In genomic region chr18:44885507-44885906, GRCh38 we compare ENCODE assay signal across 27 cellular contexts.
"Had no signal": no experiment of that assay in that cellular context is flagged by ENCODE, and none has a peak within 500 bp of the region (broad histone marks: within the 10 kb centered on the region; RNA-seq: fewer than 3 reads in every experiment).

No MANE protein-coding gene starts in this region.

- ATAC-seq: activated CD4-positive, CD25-positive, alpha-beta regulatory T cell treated with anti-CD3 and anti-CD28 coated beads, Interleukin-2, amount 50 U/mL, for 24 hours; activated CD8-positive, alpha-beta T cell treated with anti-CD3 and anti-CD28 coated beads for 36 hours; activated T-cell treated with anti-CD3 and anti-CD28 coated beads, Interleukin-2, amount 50 U/mL, for 72 hours had no signal

- H3K27ac ChIP-seq: adrenal gland, breast epithelium, Peyer's patch, RWPE1, SJCRH30, VCaP had no signal

- H3K9me3 ChIP-seq: adrenal gland, breast epithelium, Peyer's patch, SJCRH30, SK-N-SH had no signal

- H3K4me1 ChIP-seq: adrenal gland, breast epithelium, SJCRH30 had no signal

- H3K36me3 ChIP-seq: adrenal gland, breast epithelium, Peyer's patch, SJCRH30 had no signal

- H3K27me3 ChIP-seq: adrenal gland, breast epithelium, Peyer's patch, SJCRH30 had no signal

- H3K4me3 ChIP-seq: adrenal gland, breast epithelium, Peyer's patch, SJCRH30 had no signal

- DNase-seq: activated CD4-positive, alpha-beta T cell treated with anti-CD3 and anti-CD28 coated beads for 4 hours; activated CD8-positive, alpha-beta memory T cell treated with anti-CD3 and anti-CD28 coated beads, Interleukin-2, amount 50 U/mL, for 4 hours; activated CD8-positive, alpha-beta T cell treated with anti-CD3 and anti-CD28 coated beads for 36 hours; activated gamma-delta T cell treated with Interleukin-2 at 50 U/mL for 16 hours; activated naive CD4-positive, alpha-beta T cell treated with anti-CD3 and anti-CD28 coated beads, Interleukin-2, amount 50 U/mL, for 16 hours; activated naive CD8-positive, alpha-beta T cell treated with anti-CD3 and anti-CD28 coated beads, Interleukin-2, amount 10 ng/mL, durations not matched to agents 7 days and 5 days; activated T-cell treated with anti-CD3 and anti-CD28 coated beads, Interleukin-2, amount 50 U/mL, for 72 hours; adrenal gland; anterior cingulate cortex; caudate nucleus; Kasumi-1; NCI-H1105 treated with DMSO at 0.1 percent for 48 hours; NCI-H146; NCI-H187 treated with DMSO at 0.1 percent for 48 hours; NCI-H2081 treated with DMSO at 0.1 percent for 48 hours; NCI-H345; NCI-H510A; NCI-H526 treated with DMSO at 0.1 percent for 48 hours; Peyer's patch; Right ventricle myocardium superior; SJCRH30; SK-N-SH; T-helper 1 cell had no signal
